ENCODE assay signal across 1 cellular context in the genomic region with DNA sequence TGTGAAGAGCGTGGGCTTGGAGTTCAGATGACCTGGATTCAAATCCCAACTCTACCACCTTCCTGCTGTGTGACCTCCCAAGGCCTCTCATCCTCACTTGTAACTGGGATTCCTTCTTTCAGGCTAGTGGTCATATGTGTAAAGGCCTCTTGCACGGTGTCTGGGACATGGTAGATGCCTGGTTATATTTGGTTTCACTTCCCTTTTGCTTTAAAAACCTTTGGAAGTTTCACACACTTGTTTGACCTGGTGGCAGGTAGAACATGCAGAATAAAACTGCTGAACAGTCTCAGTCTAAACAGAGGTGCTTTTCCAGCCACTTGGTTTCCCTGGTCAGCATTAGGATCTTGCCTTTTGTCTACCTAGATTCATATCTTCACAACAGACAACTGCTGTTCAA.
TF ChIP-seq lines count a peak whose summit lies in the region.

No MANE protein-coding gene starts in this region.

TF ChIP-seq in GM23338, 12 proteins besides CTCF, POLR2A, EP300 and RAD21:
- TF ChIP-seq STAT1 (IDR thresholded peaks at IDR 0.05; ENCODE audit: unreplicated experiment) (no peak), JUNB (IDR thresholded peaks at IDR 0.05; ENCODE audit: unreplicated experiment) (no peak), ZNF331 (CRISPR knock-in tag; IDR thresholded peaks at IDR 0.05; ENCODE audit: low read depth) (no peak), CREB1 (CRISPR knock-in tag; IDR thresholded peaks at IDR 0.05; ENCODE audit: low read depth) (no peak), POLR2AphosphoS5 (IDR thresholded peaks at IDR 0.05; ENCODE audit: low read depth) (no peak), ZNF114 (CRISPR knock-in tag; IDR thresholded peaks at IDR 0.05) (no peak)
- TF ChIP-seq, protein P1, sequence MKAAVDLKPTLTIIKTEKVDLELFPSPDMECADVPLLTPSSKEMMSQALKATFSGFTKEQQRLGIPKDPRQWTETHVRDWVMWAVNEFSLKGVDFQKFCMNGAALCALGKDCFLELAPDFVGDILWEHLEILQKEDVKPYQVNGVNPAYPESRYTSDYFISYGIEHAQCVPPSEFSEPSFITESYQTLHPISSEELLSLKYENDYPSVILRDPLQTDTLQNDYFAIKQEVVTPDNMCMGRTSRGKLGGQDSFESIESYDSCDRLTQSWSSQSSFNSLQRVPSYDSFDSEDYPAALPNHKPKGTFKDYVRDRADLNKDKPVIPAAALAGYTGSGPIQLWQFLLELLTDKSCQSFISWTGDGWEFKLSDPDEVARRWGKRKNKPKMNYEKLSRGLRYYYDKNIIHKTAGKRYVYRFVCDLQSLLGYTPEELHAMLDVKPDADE (IDR thresholded peaks at IDR 0.05): no peak
- TF ChIP-seq, protein P2, sequence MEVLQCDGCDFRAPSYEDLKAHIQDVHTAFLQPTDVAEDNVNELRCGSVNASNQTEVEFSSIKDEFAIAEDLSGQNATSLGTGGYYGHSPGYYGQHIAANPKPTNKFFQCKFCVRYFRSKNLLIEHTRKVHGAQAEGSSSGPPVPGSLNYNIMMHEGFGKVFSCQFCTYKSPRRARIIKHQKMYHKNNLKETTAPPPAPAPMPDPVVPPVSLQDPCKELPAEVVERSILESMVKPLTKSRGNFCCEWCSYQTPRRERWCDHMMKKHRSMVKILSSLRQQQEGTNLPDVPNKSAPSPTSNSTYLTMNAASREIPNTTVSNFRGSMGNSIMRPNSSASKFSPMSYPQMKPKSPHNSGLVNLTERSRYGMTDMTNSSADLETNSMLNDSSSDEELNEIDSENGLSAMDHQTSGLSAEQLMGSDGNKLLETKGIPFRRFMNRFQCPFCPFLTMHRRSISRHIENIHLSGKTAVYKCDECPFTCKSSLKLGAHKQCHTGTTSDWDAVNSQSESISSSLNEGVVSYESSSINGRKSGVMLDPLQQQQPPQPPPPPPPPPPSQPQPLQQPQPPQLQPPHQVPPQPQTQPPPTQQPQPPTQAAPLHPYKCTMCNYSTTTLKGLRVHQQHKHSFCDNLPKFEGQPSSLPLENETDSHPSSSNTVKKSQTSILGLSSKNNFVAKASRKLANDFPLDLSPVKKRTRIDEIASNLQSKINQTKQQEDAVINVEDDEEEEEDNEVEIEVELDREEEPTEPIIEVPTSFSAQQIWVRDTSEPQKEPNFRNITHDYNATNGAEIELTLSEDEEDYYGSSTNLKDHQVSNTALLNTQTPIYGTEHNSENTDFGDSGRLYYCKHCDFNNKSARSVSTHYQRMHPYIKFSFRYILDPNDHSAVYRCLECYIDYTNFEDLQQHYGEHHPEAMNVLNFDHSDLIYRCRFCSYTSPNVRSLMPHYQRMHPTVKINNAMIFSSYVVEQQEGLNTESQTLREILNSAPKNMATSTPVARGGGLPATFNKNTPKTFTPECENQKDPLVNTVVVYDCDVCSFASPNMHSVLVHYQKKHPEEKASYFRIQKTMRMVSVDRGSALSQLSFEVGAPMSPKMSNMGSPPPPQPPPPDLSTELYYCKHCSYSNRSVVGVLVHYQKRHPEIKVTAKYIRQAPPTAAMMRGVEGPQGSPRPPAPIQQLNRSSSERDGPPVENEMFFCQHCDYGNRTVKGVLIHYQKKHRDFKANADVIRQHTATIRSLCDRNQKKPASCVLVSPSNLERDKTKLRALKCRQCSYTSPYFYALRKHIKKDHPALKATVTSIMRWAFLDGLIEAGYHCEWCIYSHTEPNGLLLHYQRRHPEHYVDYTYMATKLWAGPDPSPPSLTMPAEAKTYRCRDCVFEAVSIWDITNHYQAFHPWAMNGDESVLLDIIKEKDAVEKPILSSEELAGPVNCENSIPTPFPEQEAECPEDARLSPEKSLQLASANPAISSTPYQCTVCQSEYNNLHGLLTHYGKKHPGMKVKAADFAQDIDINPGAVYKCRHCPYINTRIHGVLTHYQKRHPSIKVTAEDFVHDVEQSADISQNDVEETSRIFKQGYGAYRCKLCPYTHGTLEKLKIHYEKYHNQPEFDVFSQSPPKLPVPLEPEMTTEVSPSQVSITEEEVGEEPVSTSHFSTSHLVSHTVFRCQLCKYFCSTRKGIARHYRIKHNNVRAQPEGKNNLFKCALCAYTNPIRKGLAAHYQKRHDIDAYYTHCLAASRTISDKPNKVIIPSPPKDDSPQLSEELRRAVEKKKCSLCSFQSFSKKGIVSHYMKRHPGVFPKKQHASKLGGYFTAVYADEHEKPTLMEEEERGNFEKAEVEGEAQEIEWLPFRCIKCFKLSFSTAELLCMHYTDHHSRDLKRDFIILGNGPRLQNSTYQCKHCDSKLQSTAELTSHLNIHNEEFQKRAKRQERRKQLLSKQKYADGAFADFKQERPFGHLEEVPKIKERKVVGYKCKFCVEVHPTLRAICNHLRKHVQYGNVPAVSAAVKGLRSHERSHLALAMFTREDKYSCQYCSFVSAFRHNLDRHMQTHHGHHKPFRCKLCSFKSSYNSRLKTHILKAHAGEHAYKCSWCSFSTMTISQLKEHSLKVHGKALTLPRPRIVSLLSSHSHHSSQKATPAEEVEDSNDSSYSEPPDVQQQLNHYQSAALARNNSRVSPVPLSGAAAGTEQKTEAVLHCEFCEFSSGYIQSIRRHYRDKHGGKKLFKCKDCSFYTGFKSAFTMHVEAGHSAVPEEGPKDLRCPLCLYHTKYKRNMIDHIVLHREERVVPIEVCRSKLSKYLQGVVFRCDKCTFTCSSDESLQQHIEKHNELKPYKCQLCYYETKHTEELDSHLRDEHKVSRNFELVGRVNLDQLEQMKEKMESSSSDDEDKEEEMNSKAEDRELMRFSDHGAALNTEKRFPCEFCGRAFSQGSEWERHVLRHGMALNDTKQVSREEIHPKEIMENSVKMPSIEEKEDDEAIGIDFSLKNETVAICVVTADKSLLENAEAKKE (CRISPR knock-in tag; IDR thresholded peaks at IDR 0.05): no peak
